Comparison of ENCODE assay signal across 13 cellular contexts in the genomic region with DNA sequence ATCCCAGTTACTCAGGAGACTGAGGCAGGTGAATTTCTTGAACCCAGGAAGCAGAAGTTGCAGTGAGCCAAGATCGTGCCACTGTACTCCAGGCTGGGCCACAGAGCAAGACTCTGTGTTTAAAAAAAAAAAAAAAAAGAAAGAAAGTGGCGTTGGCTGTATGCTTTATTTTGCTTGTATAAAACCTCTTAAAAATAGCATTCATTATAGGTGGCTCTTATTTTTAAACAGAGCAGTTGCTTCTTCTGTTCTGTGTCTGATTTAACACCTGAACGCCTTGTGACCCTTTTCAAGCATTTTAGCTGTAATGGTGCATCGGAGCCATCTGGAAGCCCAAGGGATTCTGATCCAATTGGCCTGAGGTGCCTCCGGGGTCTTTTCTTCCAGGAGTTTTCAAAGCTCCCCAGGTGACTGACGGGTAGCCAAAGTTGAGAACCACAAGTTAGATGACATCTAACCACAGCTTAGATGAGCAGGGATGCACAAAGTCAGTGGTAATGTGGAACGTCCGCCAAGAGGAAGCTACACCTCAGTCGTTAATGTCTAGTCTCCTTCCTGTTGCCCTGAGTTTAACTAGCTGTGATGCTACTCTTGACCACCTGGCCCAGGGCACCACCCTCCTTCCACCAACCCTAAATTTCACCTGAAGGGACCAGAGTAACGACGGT.
DNase-seq lines count a peak whose midpoint lies in the region; ATAC-seq, FAIRE-seq and TF ChIP-seq lines count a peak whose summit lies in the region.
"Had no signal": no experiment of that assay in that cellular context is flagged by ENCODE, and none has a peak within 500 bp of the region (broad histone marks: within the 10 kb centered on the region; RNA-seq: fewer than 3 reads in every experiment).

No MANE protein-coding gene starts in this region.

- H3K23ac ChIP-seq in trophoblast cell (ENCODE audit: low read length), result no peak overlapping the region

- intact Hi-C loops in activated T-helper 1 cell treated with anti-CD3 and anti-CD28 coated beads, Interleukin-12 subunit alpha, Interleukin-12 subunit beta, Interleukin-2, Interleukin-4 antibody, amounts not matched to agents 30 ng/mL and 10 ng/mL and 1 ng/mL, durations not matched to agents 14 hours and 24 hours and 36 hours (cut with micrococcal nuclease), result no loop called here
- intact Hi-C loops in pancreas (cut with DNase I), result no loop called here
- intact Hi-C loops in esophagus squamous epithelium (cut with DNase I), result no loop called here

- peak overlapping the region; percentile 41 for H2AK5ac ChIP-seq in trophoblast cell (ENCODE audit: low read length)

- no peak overlapping the region for H4K12ac ChIP-seq in trophoblast cell (ENCODE audit: low read depth, low read length)

- H3K27ac ChIP-seq in trophoblast cell (ENCODE audit: low read depth, low read length) (no peak overlapping the region), pancreas (no peak overlapping the region), esophagus squamous epithelium (no peak overlapping the region)

- H2AFZ ChIP-seq in trophoblast cell (ENCODE audit: insufficient read depth, low read length, poor library complexity), result peak overlapping the region; percentile 17

- no peaks in the 10 kb centered on the region for H3K79me2 ChIP-seq in trophoblast cell (ENCODE audit: control insufficient read depth, insufficient read depth, low read length, poor library complexity)

- H3K14ac ChIP-seq in trophoblast cell (ENCODE audit: low read length), result no peak overlapping the region

- DNase-seq in Jurkat, Clone E6-1 (ENCODE audit: low read depth, low spot score), result peak; percentile 15
- DNase-seq in activated T-helper 1 cell treated with anti-CD3 and anti-CD28 coated beads, Interleukin-12 subunit alpha, Interleukin-12 subunit beta, Interleukin-2, Interleukin-4 antibody, amounts not matched to agents 30 ng/mL and 10 ng/mL and 1 ng/mL, durations not matched to agents 14 hours and 24 hours and 36 hours (ENCODE audit: low spot score), result peak; percentile 11
- no peak for DNase-seq in trophoblast cell
- DNase-seq in H7, result no peak
- DNase-seq in hepatic stellate cell (ENCODE audit: low spot score), result no peak
- no peak for DNase-seq in pancreas
- DNase-seq in esophagus squamous epithelium (lab: John Stamatoyannopoulos, UW), result no peak
- DNase-seq: activated CD8-positive, alpha-beta memory T cell treated with anti-CD3 and anti-CD28 coated beads for 24 hours; amniotic stem cell; dorsolateral prefrontal cortex; GOT3; NCI-H2081 had no signal

- H3K4me3 ChIP-seq in Jurkat, Clone E6-1 (ENCODE audit: low read length), result no peak overlapping the region
- H3K4me3 ChIP-seq in trophoblast cell (ENCODE audit: low read depth, low read length) (no peak overlapping the region), H7 (ENCODE audit: insufficient read depth, low read depth, low read length) (no peak overlapping the region), pancreas (no peak overlapping the region), esophagus squamous epithelium (no peak overlapping the region)
- H3K4me3 ChIP-seq: dorsolateral prefrontal cortex had no signal

- H3K36me3 Mint-ChIP-seq in activated T-helper 1 cell treated with anti-CD3 and anti-CD28 coated beads, Interleukin-12 subunit alpha, Interleukin-12 subunit beta, Interleukin-2, Interleukin-4 antibody, amounts not matched to agents 30 ng/mL and 10 ng/mL and 1 ng/mL, durations not matched to agents 14 hours and 24 hours and 36 hours (ENCODE audit: low read depth), result peaks cover 2% of the 10 kb centered on the region

- WGBS in trophoblast cell (ENCODE audit: extremely low coverage, insufficient coverage, insufficient read length), result no CpG with 5 or more reads among the region's 11 CpGs
- 65 to 73% methylated on average over 11 of the region's 11 CpGs for WGBS in pancreas, 2 donors
- WGBS in esophagus squamous epithelium, 2 donors, result 70 to 77% methylated on average over 10 of the region's 11 CpGs

- TF ChIP-seq POLR2A in esophagus squamous epithelium (IDR thresholded peaks at IDR 0.05), result no peak

- peaks cover 12 to 18% of the 10 kb centered on the region in 2 experiments for H3K4me1 ChIP-seq in trophoblast cell (ENCODE audit: control insufficient read depth in 1 of 2, insufficient read depth in 2 of 2, low read length in 2 of 2)
- no peaks in the 10 kb centered on the region for H3K4me1 ChIP-seq in pancreas
- peaks cover 5 to 30% (median 12%) of the 10 kb centered on the region in 3 donors for H3K4me1 ChIP-seq in esophagus squamous epithelium

- H3K9ac ChIP-seq in trophoblast cell (ENCODE audit: low read length), result no peak overlapping the region

- peak overlapping the region; percentile 91 for H2BK12ac ChIP-seq in trophoblast cell (ENCODE audit: low read length)

- peak overlapping the region; percentile 10 for H4K91ac ChIP-seq in trophoblast cell (ENCODE audit: low read depth, low read length)

- no peak overlapping the region for H3K4ac ChIP-seq in trophoblast cell (ENCODE audit: low read depth, low read length)

- peaks cover 12% of the 10 kb centered on the region for H3K79me1 ChIP-seq in trophoblast cell (ENCODE audit: low read length)

- no peak overlapping the region for H3K4me2 ChIP-seq in trophoblast cell (ENCODE audit: low read length)

- TF ChIP-seq CTCF in pancreas (IDR thresholded peaks at IDR 0.05), result no peak
- no peak for TF ChIP-seq CTCF in esophagus squamous epithelium (IDR thresholded peaks at IDR 0.05)

- H2BK120ac ChIP-seq in trophoblast cell (ENCODE audit: insufficient read depth, low read length, poor library complexity), result peak overlapping the region; percentile 19

- FAIRE-seq in pancreas (lab: Jason Lieb, UNC), result no peak

- ATAC-seq in GM18907 (IDR thresholded peaks at IDR 0.05; ENCODE audit: unreplicated experiment), result peak; percentile 68
- ATAC-seq in pancreas, result no peak

- H3K9me3 ChIP-seq in trophoblast cell (ENCODE audit: insufficient read depth, low read depth, low read length) (no peaks in the 10 kb centered on the region), pancreas (no peaks in the 10 kb centered on the region), esophagus squamous epithelium (no peaks in the 10 kb centered on the region)

- peaks cover 31% of the 10 kb centered on the region for H3K4me1 Mint-ChIP-seq in activated T-helper 1 cell treated with anti-CD3 and anti-CD28 coated beads, Interleukin-12 subunit alpha, Interleukin-12 subunit beta, Interleukin-2, Interleukin-4 antibody, amounts not matched to agents 30 ng/mL and 10 ng/mL and 1 ng/mL, durations not matched to agents 14 hours and 24 hours and 36 hours (ENCODE audit: low read depth)

- peak overlapping the region; percentile 64 for H3K27ac Mint-ChIP-seq in activated T-helper 1 cell treated with anti-CD3 and anti-CD28 coated beads, Interleukin-12 subunit alpha, Interleukin-12 subunit beta, Interleukin-2, Interleukin-4 antibody, amounts not matched to agents 30 ng/mL and 10 ng/mL and 1 ng/mL, durations not matched to agents 14 hours and 24 hours and 36 hours

- H4K8ac ChIP-seq in trophoblast cell (ENCODE audit: low read depth, low read length), result peak overlapping the region; percentile 9

- H3K18ac ChIP-seq in trophoblast cell (ENCODE audit: low read length), result no peak overlapping the region

- no peaks in the 10 kb centered on the region for H3K9me3 Mint-ChIP-seq in activated T-helper 1 cell treated with anti-CD3 and anti-CD28 coated beads, Interleukin-12 subunit alpha, Interleukin-12 subunit beta, Interleukin-2, Interleukin-4 antibody, amounts not matched to agents 30 ng/mL and 10 ng/mL and 1 ng/mL, durations not matched to agents 14 hours and 24 hours and 36 hours

- H3K36me3 ChIP-seq in trophoblast cell (ENCODE audit: control insufficient read depth in 1 of 2, insufficient read depth in 2 of 2, low read length in 2 of 2) (no peaks in the 10 kb centered on the region), H7 (replicated peaks; ENCODE audit: control insufficient read depth, insufficient read depth, low read length) (no peaks in the 10 kb centered on the region), pancreas (no peaks in the 10 kb centered on the region), esophagus squamous epithelium (no peaks in the 10 kb centered on the region)

- no peaks in the 10 kb centered on the region for H3K27me3 ChIP-seq in trophoblast cell (ENCODE audit: insufficient read depth, low read length)
- H3K27me3 ChIP-seq in H7 (ENCODE audit: control insufficient read depth, insufficient read depth, low read length), result no peaks in the 10 kb centered on the region
- H3K27me3 ChIP-seq in pancreas, result no peaks in the 10 kb centered on the region
- no peaks in the 10 kb centered on the region for H3K27me3 ChIP-seq in esophagus squamous epithelium
- H3K27me3 ChIP-seq: dorsolateral prefrontal cortex had no signal

- H2BK5ac ChIP-seq in trophoblast cell (ENCODE audit: low read depth, low read length, poor library complexity), result no peak overlapping the region

- H3K27me3 Mint-ChIP-seq in activated T-helper 1 cell treated with anti-CD3 and anti-CD28 coated beads, Interleukin-12 subunit alpha, Interleukin-12 subunit beta, Interleukin-2, Interleukin-4 antibody, amounts not matched to agents 30 ng/mL and 10 ng/mL and 1 ng/mL, durations not matched to agents 14 hours and 24 hours and 36 hours (ENCODE audit: insufficient read depth), result no peaks in the 10 kb centered on the region

- peak overlapping the region; percentile 20 for H3K4me3 Mint-ChIP-seq in activated T-helper 1 cell treated with anti-CD3 and anti-CD28 coated beads, Interleukin-12 subunit alpha, Interleukin-12 subunit beta, Interleukin-2, Interleukin-4 antibody, amounts not matched to agents 30 ng/mL and 10 ng/mL and 1 ng/mL, durations not matched to agents 14 hours and 24 hours and 36 hours

Comparison
In these comparisons a context has a peak if more than half of its experiments do, and no peak if none do; other contexts are left out.
1. DNase-seq: peak in Jurkat, Clone E6-1 (single experiment) and activated T-helper 1 cell treated with anti-CD3 and anti-CD28 coated beads, Interleukin-12 subunit alpha, Interleukin-12 subunit beta, Interleukin-2, Interleukin-4 antibody, amounts not matched to agents 30 ng/mL and 10 ng/mL and 1 ng/mL, durations not matched to agents 14 hours and 24 hours and 36 hours (single experiment); none in trophoblast cell (0 of 2), H7 (single experiment), hepatic stellate cell (single experiment), pancreas (0 of 6) and esophagus squamous epithelium (single experiment).